21 cellular contexts compared by ENCODE assay signal in the genomic region with DNA sequence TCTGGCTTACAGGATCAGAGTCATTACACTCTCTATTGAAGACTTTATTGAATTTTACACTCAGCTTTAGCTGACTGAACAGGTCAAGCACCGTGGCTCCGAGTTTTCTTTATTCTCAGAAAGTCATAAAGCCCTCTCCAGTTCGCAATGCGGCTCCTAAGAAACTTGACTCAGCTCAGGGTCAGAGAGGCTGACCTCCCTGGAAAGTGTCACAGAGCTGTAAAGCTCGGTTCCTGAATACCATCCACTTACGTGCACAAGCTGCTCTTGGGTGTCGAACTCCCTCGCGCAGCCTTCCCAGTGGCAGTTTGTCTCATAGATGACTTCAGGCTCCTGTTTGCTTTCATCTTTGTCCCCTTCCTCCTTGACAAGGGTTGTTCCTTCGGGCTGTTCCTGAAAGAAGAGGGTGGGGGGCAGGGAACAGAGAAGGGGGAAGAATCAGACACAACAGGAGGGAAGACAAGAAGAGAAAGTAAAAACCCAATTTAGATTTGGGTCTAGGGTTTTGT.
DNase-seq lines count a peak whose midpoint lies in the region; ATAC-seq and TF ChIP-seq lines count a peak whose summit lies in the region.
"Had no signal": no experiment of that assay in that cellular context is flagged by ENCODE, and none has a peak within 500 bp of the region (broad histone marks: within the 10 kb centered on the region; RNA-seq: fewer than 3 reads in every experiment).

No MANE protein-coding gene starts in this region.

- H3K4me3 ChIP-seq in neural progenitor cell = no peak overlapping the region
- no peak overlapping the region for H3K4me3 ChIP-seq in MM.1S (ENCODE audit: low read length)
- H3K4me3 ChIP-seq: MG63, PC-9 had no signal

- H2AFZ ChIP-seq in neural progenitor cell (replicated peaks) (no peak overlapping the region), MM.1S (ENCODE audit: low read length) (no peak overlapping the region)
- H2AFZ ChIP-seq: PC-9 had no signal

- peaks cover 7% of the 10 kb centered on the region for H3F3A ChIP-seq in neural progenitor cell (ENCODE audit: low read depth)
- H3F3A ChIP-seq in MM.1S (ENCODE audit: insufficient read depth, low read length) = no peaks in the 10 kb centered on the region

- no peak for TF ChIP-seq CTCF in brain (conservative IDR thresholded peaks at IDR 0.05)
- TF ChIP-seq CTCF in neural progenitor cell (IDR thresholded peaks at IDR 0.05) = no peak
- TF ChIP-seq CTCF in type B pancreatic cell (conservative IDR thresholded peaks at IDR 0.05) = no peak
- TF ChIP-seq CTCF in MM.1S (IDR thresholded peaks at IDR 0.05; ENCODE audit: low read length) = no peak

- no peaks in the 10 kb centered on the region for H3K27me3 ChIP-seq in neural progenitor cell
- no peaks in the 10 kb centered on the region for H3K27me3 ChIP-seq in MM.1S (replicated peaks; ENCODE audit: insufficient read depth, low read length)
- H3K27me3 ChIP-seq: MG63 had no signal

- no peaks in the 10 kb centered on the region for H3K27me3 Mint-ChIP-seq in brain
- no peaks in the 10 kb centered on the region for H3K27me3 Mint-ChIP-seq in neural progenitor cell (ENCODE audit: insufficient read depth, low read depth)
- no peaks in the 10 kb centered on the region for H3K27me3 Mint-ChIP-seq in type B pancreatic cell

- H3K9me3 Mint-ChIP-seq in brain (no peaks in the 10 kb centered on the region), neural progenitor cell (peaks cover under 1% of the 10 kb centered on the region), type B pancreatic cell (no peaks in the 10 kb centered on the region)
- H3K9me3 Mint-ChIP-seq: CD4-positive, alpha-beta T cell had no signal

- no peak overlapping the region for H3K4me2 ChIP-seq in neural progenitor cell
- no peak overlapping the region for H3K4me2 ChIP-seq in MM.1S (ENCODE audit: low read depth, low read length)
- H3K4me2 ChIP-seq: PC-9 had no signal

- peaks cover 68% of the 10 kb centered on the region for H3K36me3 Mint-ChIP-seq in brain
- peaks cover 66% of the 10 kb centered on the region for H3K36me3 Mint-ChIP-seq in neural progenitor cell
- H3K36me3 Mint-ChIP-seq in type B pancreatic cell = peaks cover 73% of the 10 kb centered on the region

- H3K36me3 ChIP-seq in neural progenitor cell (peaks cover 58% of the 10 kb centered on the region), MM.1S (replicated peaks; ENCODE audit: insufficient read depth, low read length) (no peaks in the 10 kb centered on the region)
- H3K36me3 ChIP-seq: MG63 had no signal

- H3K4me1 Mint-ChIP-seq in brain = peaks cover 74% of the 10 kb centered on the region
- peaks cover 61% of the 10 kb centered on the region for H3K4me1 Mint-ChIP-seq in neural progenitor cell
- H3K4me1 Mint-ChIP-seq in type B pancreatic cell (ENCODE audit: unreplicated experiment) = peaks cover 67% of the 10 kb centered on the region

- no peak for ATAC-seq in GM21360 (IDR thresholded peaks at IDR 0.05; ENCODE audit: unreplicated experiment)
- no peak for ATAC-seq in GM21390 (IDR thresholded peaks at IDR 0.05; ENCODE audit: unreplicated experiment)
- no peak for ATAC-seq in GM21381 (IDR thresholded peaks at IDR 0.05; ENCODE audit: unreplicated experiment)

- peaks cover 28% of the 10 kb centered on the region for H3K79me2 ChIP-seq in neural progenitor cell (ENCODE audit: low read depth)
- no peaks in the 10 kb centered on the region for H3K79me2 ChIP-seq in MM.1S (ENCODE audit: low read length)

- peaks cover 38% of the 10 kb centered on the region for H4K20me1 ChIP-seq in neural progenitor cell (ENCODE audit: low read depth)
- no peaks in the 10 kb centered on the region for H4K20me1 ChIP-seq in MM.1S (ENCODE audit: insufficient read depth, low read length)

- H3K9ac ChIP-seq in neural progenitor cell (no peak overlapping the region), MM.1S (ENCODE audit: low read length) (no peak overlapping the region)

- H3K4me1 ChIP-seq in neural progenitor cell (peaks cover 7% of the 10 kb centered on the region), MM.1S (ENCODE audit: low read length) (no peaks in the 10 kb centered on the region)

- peak overlapping the region in 2 of 5 experiments; percentile 17 to 60 for H3K4me3 Mint-ChIP-seq in brain
- H3K4me3 Mint-ChIP-seq in neural progenitor cell = peak overlapping the region; percentile 49
- H3K4me3 Mint-ChIP-seq in type B pancreatic cell = peak overlapping the region; percentile 18
- H3K4me3 Mint-ChIP-seq: CD4-positive, alpha-beta T cell had no signal

- H3K9me2 ChIP-seq in MM.1S (replicated peaks; ENCODE audit: insufficient read depth, low read length) = no peaks in the 10 kb centered on the region

- H3K27ac ChIP-seq in neural progenitor cell (peak overlapping the region; percentile 32), MM.1S (ENCODE audit: low read length) (no peak overlapping the region)
- H3K27ac ChIP-seq: PC-9 had no signal

- peak; percentile 87 for DNase-seq in left kidney (ENCODE audit: low read depth, low spot score)
- DNase-seq in neural progenitor cell (ENCODE audit: low spot score) = no peak
- DNase-seq in type B pancreatic cell (ENCODE audit: extremely low spot score, unreplicated experiment) = no peak
- DNase-seq in MM.1S = no peak
- DNase-seq: CD4-positive, alpha-beta T cell; COR-L47; DMS79; Kasumi-1; MG63; NCI-H1048; NCI-H1417 treated with DMSO at 0.1 percent for 48 hours; NCI-H1930; NCI-H510A; NCI-H748 treated with DMSO at 0.1 percent for 48 hours; PC-9; RPMI8226; SHP77 had no signal

- H3K27ac Mint-ChIP-seq in brain (peak overlapping the region in 4 of 5 experiments; percentile 4 to 72 (median 43)), neural progenitor cell (peak overlapping the region; percentile 74), type B pancreatic cell (no peak overlapping the region)
- H3K27ac Mint-ChIP-seq: CD4-positive, alpha-beta T cell had no signal

- H3K9me3 ChIP-seq in neural progenitor cell (ENCODE audit: low read depth) (no peaks in the 10 kb centered on the region), MM.1S (replicated peaks; ENCODE audit: insufficient read depth, low read length) (no peaks in the 10 kb centered on the region)
- H3K9me3 ChIP-seq: MG63 had no signal
